ENCODE assay signal across 31 cellular contexts in the genomic region with DNA sequence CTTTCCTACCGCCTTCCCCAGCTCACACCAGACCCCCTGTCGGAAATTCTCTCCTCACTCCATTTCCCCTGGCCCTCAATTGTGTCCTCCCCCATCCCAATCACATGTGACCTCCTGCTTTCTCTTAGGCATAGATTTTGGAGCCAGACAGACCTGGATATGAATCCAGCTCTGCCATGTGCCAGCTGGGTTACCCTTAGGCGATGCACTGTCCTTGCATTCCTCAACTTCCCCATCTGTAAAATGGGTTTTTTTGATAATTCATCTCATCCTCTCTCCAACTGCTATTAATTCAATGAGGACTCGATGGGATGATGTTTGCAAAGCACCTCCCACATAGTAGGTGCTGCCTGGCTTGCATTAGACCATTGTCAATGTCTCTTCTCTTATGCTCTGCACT. TPM values are rescaled to one million over a fixed set of nuclear protein-coding genes. Genes with fewer than 3 reads are reported as not detected.
DNase-seq lines count a peak whose midpoint lies in the region; ATAC-seq, FAIRE-seq and TF ChIP-seq lines count a peak whose summit lies in the region.
"Had no signal": no experiment of that assay in that cellular context is flagged by ENCODE, and none has a peak within 500 bp of the region (broad histone marks: within the 10 kb centered on the region; RNA-seq: fewer than 3 reads in every experiment).

No MANE protein-coding gene starts in this region.

- H3K27me3 ChIP-seq in K562 (ENCODE audit: control insufficient read depth in 2 of 2, insufficient read depth in 2 of 2, low read length in 2 of 2) (peaks cover 0 to 12% of the 10 kb centered on the region in 2 experiments; a peak in 2 of 5 replicates), H1 (replicated peaks in 1 of 4; ENCODE audit: control insufficient read depth in 3 of 4, extremely low read depth in 1 of 4, insufficient read depth in 3 of 4, low read length in 3 of 4) (peaks cover 0 to 2% (median 0%) of the 10 kb centered on the region in 4 experiments; a peak in 1 of 7 replicates)
- H3K27me3 ChIP-seq: BE2C, BLaER1 had no signal

- no peak overlapping the region for H3K18ac ChIP-seq in H1 (ENCODE audit: extremely low read depth, low read length)

- no peaks in the 10 kb centered on the region for H3K9me1 ChIP-seq in K562 (ENCODE audit: control insufficient read depth, insufficient read depth, low read length)

- no peak overlapping the region for H3K56ac ChIP-seq in H1 (replicated peaks; ENCODE audit: insufficient read length, low read depth, low read length)

- no peak overlapping the region for H2BK20ac ChIP-seq in H1 (ENCODE audit: low read length)

- H3K4me3 ChIP-seq in K562 (no peak overlapping the region), H1 (ENCODE audit: extremely low read depth in 1 of 4, insufficient read depth in 2 of 4, low read depth in 3 of 4, low read length in 4 of 4) (no peak overlapping the region)
- H3K4me3 ChIP-seq: BLaER1, GM12878 had no signal

- H3K36me3 Mint-ChIP-seq in nephron (ENCODE audit: low read depth) = no peaks in the 10 kb centered on the region
- H3K36me3 Mint-ChIP-seq: CD14-positive monocyte; CD4-positive, alpha-beta memory T cell; CD4-positive, CD25-positive, alpha-beta regulatory T cell; CD8-positive, alpha-beta memory T cell had no signal

- ATAC-seq in K562 (no peak), GM19328 (IDR thresholded peaks at IDR 0.05; ENCODE audit: unreplicated experiment) (no peak)
- ATAC-seq: GM12878 had no signal

- no peaks in the 10 kb centered on the region for H3K36me3 ChIP-seq in K562 (ENCODE audit: control insufficient read depth, insufficient read depth, low read length)
- no peaks in the 10 kb centered on the region for H3K36me3 ChIP-seq in H1 (ENCODE audit: control insufficient read depth in 2 of 4, insufficient read depth in 4 of 4, low read length in 3 of 4)
- H3K36me3 ChIP-seq: BE2C, BLaER1 had no signal

- H2BK5ac ChIP-seq in H1 (ENCODE audit: low read depth, low read length) = no peak overlapping the region

- FAIRE-seq in K562 (lab: Jason Lieb, UNC) (no peak), H1 (lab: Jason Lieb, UNC) (no peak)
- FAIRE-seq: A204.1, GM12878, GM12892, GM18507 had no signal

- no peak for TF ChIP-seq POLR2A in K562 (conservative IDR thresholded peaks at IDR 0.05)
- no peak for TF ChIP-seq POLR2A in H1 (IDR thresholded peaks at IDR 0.05; ENCODE audit: control extremely low read depth in 1 of 2, low read depth in 2 of 2, low read length in 2 of 2)

- H4K5ac ChIP-seq in H1 (ENCODE audit: insufficient read length, low read depth, low read length) = no peak overlapping the region

- H3K9me3 ChIP-seq in K562 (replicated peaks; ENCODE audit: control insufficient read depth, insufficient read depth, low read depth, low read length) (no peaks in the 10 kb centered on the region), H1 (ENCODE audit: insufficient read depth in 2 of 2, low read depth in 1 of 2, low read length in 1 of 2) (no peaks in the 10 kb centered on the region)
- H3K9me3 ChIP-seq: BE2C, BLaER1 had no signal

- H2AK5ac ChIP-seq in H1 (ENCODE audit: low read depth, low read length) = no peak overlapping the region

- H2BK120ac ChIP-seq in H1 (replicated peaks; ENCODE audit: low read depth, low read length) = no peak overlapping the region

- H3K79me2 ChIP-seq in K562 (ENCODE audit: control insufficient read depth, insufficient read depth, low read length) = no peaks in the 10 kb centered on the region
- H3K79me2 ChIP-seq in H1 (ENCODE audit: control insufficient read depth in 1 of 2, insufficient read depth in 2 of 2, low read length in 2 of 2) = no peaks in the 10 kb centered on the region

- H3K4me2 ChIP-seq in K562 (ENCODE audit: insufficient read depth, low read length) (no peak overlapping the region), H1 (ENCODE audit: insufficient read depth in 1 of 2, low read depth in 2 of 2, low read length in 2 of 2) (no peak overlapping the region)
- H3K4me2 ChIP-seq: BLaER1 had no signal

- TF ChIP-seq EP300 in K562 (IDR thresholded peaks at IDR 0.05; ENCODE audit: low read length) (no peak), H1 (IDR thresholded peaks at IDR 0.05; ENCODE audit: borderline replicate concordance in 1 of 2, low read depth in 2 of 2, low read length in 2 of 2) (no peak)

- H3K4me1 ChIP-seq in K562 (replicated peaks in 1 of 2; ENCODE audit: control insufficient read depth in 2 of 2, insufficient read depth in 2 of 2, low read length in 2 of 2) (peaks cover 17 to 27% of the 10 kb centered on the region in 2 experiments), H1 (replicated peaks in 1 of 4; ENCODE audit: control insufficient read depth in 3 of 4, insufficient read depth in 4 of 4, low read length in 3 of 4) (no peaks in the 10 kb centered on the region; a peak in 1 of 7 replicates)
- H3K4me1 ChIP-seq: BE2C had no signal

- no TSS peak for BruUV-seq in K562 (replicated peaks; lab: Mats Ljungman, UMichigan)

- H4K8ac ChIP-seq in H1 (ENCODE audit: extremely low read depth, insufficient read depth, low read length) = no peak overlapping the region

- no peaks in the 10 kb centered on the region for H3K79me1 ChIP-seq in H1 (ENCODE audit: low read depth, low read length)

- no peak overlapping the region for H3K23ac ChIP-seq in H1 (ENCODE audit: insufficient read length)

- peaks cover 43% of the 10 kb centered on the region for H3K4me1 Mint-ChIP-seq in nephron
- H3K4me1 Mint-ChIP-seq: CD14-positive monocyte; CD4-positive, alpha-beta memory T cell; CD4-positive, CD25-positive, alpha-beta regulatory T cell; CD8-positive, alpha-beta memory T cell had no signal

- WGBS in K562 (ENCODE audit: insufficient coverage, low coverage, missing lambda C conversion rate) = 43% methylated on average over 4 of the region's 4 CpGs
- 76% methylated on average over 4 of the region's 4 CpGs; no CpG with 5 or more reads in 1 of the 2 experiments for WGBS in H1 (ENCODE audit: extremely low coverage in 1 of 2, insufficient coverage in 1 of 2, insufficient read length in 1 of 2, insufficient replicate concordance in 2 of 2, low coverage in 1 of 2, low lambda C conversion rate in 2 of 2, missing lambda C conversion rate in 1 of 2), 2 experiments

- CTCF ChIA-PET in K562 (lab: Yijun Ruan, JAX; ENCODE audit: low intra/inter-chr PET ratio) = no interaction called here
- CTCF ChIA-PET in H1 (lab: Charles Lee; ENCODE audit: partially characterized antibody) = interaction anchor here (0.9 to 3.5 kb wide), 8 partner anchors 10 to 216 kb away, joined by 3 to 12 read pairs (median 4); no protein-coding TSS in a partner anchor

- H3K4ac ChIP-seq in H1 (replicated peaks; ENCODE audit: insufficient read length, low read depth, low read length) = no peak overlapping the region

- H3K9ac ChIP-seq in K562 (ENCODE audit: insufficient read depth in 1 of 2, low read depth in 2 of 2, low read length in 2 of 2) (no peak overlapping the region), H1 (replicated peaks in 1 of 4; ENCODE audit: extremely low read depth in 1 of 4, low read depth in 3 of 4, low read length in 3 of 4) (no peak overlapping the region)
- H3K9ac ChIP-seq: BLaER1 had no signal

- POLR2A ChIA-PET in K562 (lab: Yijun Ruan, JAX) (interaction anchor here (0.6 to 0.7 kb wide), 2 partner anchors 21 to 184 kb away, joined by 3 to 4 read pairs; no protein-coding TSS in a partner anchor), H1 (lab: Charles Lee; ENCODE audit: partially characterized antibody) (no interaction called here)

- H3K27ac ChIP-seq in K562 (ENCODE audit: extremely low read depth, low read depth, low read length) (no peak overlapping the region), H1 (ENCODE audit: low read depth, low read length) (no peak overlapping the region)
- H3K27ac ChIP-seq: BLaER1 had no signal

- peak overlapping the region; percentile 33 to 75 (median 49) for H3K27ac Mint-ChIP-seq in nephron
- H3K27ac Mint-ChIP-seq: CD4-positive, CD25-positive, alpha-beta regulatory T cell had no signal

- H4K20me1 ChIP-seq in K562 (replicated peaks; ENCODE audit: control insufficient read depth, insufficient read depth, low read length) (no peaks in the 10 kb centered on the region), H1 (replicated peaks in 1 of 2; ENCODE audit: control insufficient read depth in 1 of 2, insufficient read depth in 2 of 2, low read length in 2 of 2) (peaks cover 0 to 2% of the 10 kb centered on the region in 2 experiments)
- H4K20me1 ChIP-seq: BLaER1 had no signal

- H3K27me3 Mint-ChIP-seq in nephron (ENCODE audit: low read depth) = peaks cover 38% of the 10 kb centered on the region

- H3K23me2 ChIP-seq in H1 (ENCODE audit: low read depth, low read length) = no peaks in the 10 kb centered on the region

- no peaks in the 10 kb centered on the region for H3K9me3 Mint-ChIP-seq in nephron
- H3K9me3 Mint-ChIP-seq: CD14-positive monocyte; CD4-positive, alpha-beta memory T cell; CD4-positive, CD25-positive, alpha-beta regulatory T cell; CD8-positive, alpha-beta memory T cell had no signal

- H4K91ac ChIP-seq in H1 (replicated peaks; ENCODE audit: insufficient read length, low read length) = no peak overlapping the region

- no peak overlapping the region for H3K4me3 Mint-ChIP-seq in nephron
- H3K4me3 Mint-ChIP-seq: CD14-positive monocyte; CD4-positive, alpha-beta memory T cell; CD4-positive, CD25-positive, alpha-beta regulatory T cell; CD8-positive, alpha-beta memory T cell had no signal

- no peak overlapping the region for H2BK12ac ChIP-seq in H1 (ENCODE audit: low read depth, low read length)

- in situ Hi-C loops in K562 (cut with MboI) = no loop called here

- intact Hi-C loops in K562 (cut with micrococcal nuclease) = no loop called here

- DNase-seq in K562 (ENCODE audit: extremely low read depth in 1 of 4, low spot score in 3 of 4) (no peak), H1 (ENCODE audit: low read depth in 1 of 2, low spot score in 2 of 2) (no peak), NCI-H1092 (lab: John Stamatoyannopoulos, UW) (no peak)
- no peak for DNase-seq in activated effector memory CD4-positive, alpha-beta T cell treated with anti-CD3 and anti-CD28 coated beads, Interleukin-2, amount 50 U/mL, for 16 hours
- DNase-seq: 8988T; ACHN; BE2C; C1 segment of cervical spinal cord; CD4-positive, alpha-beta memory T cell; CD4-positive, CD25-positive, alpha-beta regulatory T cell; CD8-positive, alpha-beta memory T cell; COR-L47; DMS 273 treated with DMSO at 0.1 percent for 48 hours; DMS153; DMS53; DMS79; DND-41; EL; GDM1 had no signal

- no peak for TF ChIP-seq CTCF in K562 (IDR thresholded peaks at IDR 0.05 in 2 of 3, conservative IDR thresholded peaks at IDR 0.05 in 1 of 3; ENCODE audit: insufficient read depth in 2 of 3, low read depth in 1 of 3, low read length in 3 of 3)
- no peak for TF ChIP-seq CTCF in H1 (IDR thresholded peaks at IDR 0.05; ENCODE audit: control extremely low read depth in 1 of 3, insufficient read depth in 1 of 3, low read depth in 1 of 3, low read length in 3 of 3)
- TF ChIP-seq CTCF in nephron (IDR thresholded peaks at IDR 0.05; ENCODE audit: unreplicated experiment in 3 of 3) = no peak

- H2AFZ ChIP-seq in K562 (ENCODE audit: low read depth, low read length) (no peak overlapping the region), H1 (ENCODE audit: low read length) (no peak overlapping the region)

- no peak overlapping the region for H3K14ac ChIP-seq in H1 (ENCODE audit: insufficient read length)

- no peak overlapping the region for H2BK15ac ChIP-seq in H1 (ENCODE audit: low read length)

- TF ChIP-seq RAD21 in K562 (CRISPR knock-in tag; conservative IDR thresholded peaks at IDR 0.05 in 1 of 2, IDR thresholded peaks at IDR 0.05 in 1 of 2) (no peak), H1 (IDR thresholded peaks at IDR 0.05 in 1 of 2, conservative IDR thresholded peaks at IDR 0.05 in 1 of 2; ENCODE audit: low read depth in 2 of 2, low read length in 2 of 2) (no peak)

RNA-seq across cellular contexts. Expression of a gene that starts 47.7 kb away (rescaled TPM):
- total RNA-seq in K562 (2011; cell fraction: chromatin; rRNA removed; ENCODE audit: low replicate concordance) = not detected in 2 replicates
- not detected in 2 replicates for total RNA-seq in K562 (2011; cell fraction: nucleolus; rRNA removed)
- total RNA-seq in K562 (2011; cell fraction: nucleoplasm; rRNA removed) = not detected in 2 replicates
- total RNA-seq in K562 (2014; rRNA removed) = not detected in 2 replicates
- not detected in 2 replicates for total RNA-seq in K562 (2014; rRNA removed; fragmentation: Illumina TruSeq; extraction: Trizol)
- total RNA-seq in K562 (2015; rRNA removed; fragmentation: Illumina TruSeq; extraction: Trizol) = not detected in 2 replicates
- not detected in 2 replicates for total RNA-seq in K562 (2021)
- polyA plus RNA-seq in K562 (2011; rRNA removed) = not detected in 2 replicates
- polyA plus RNA-seq in K562 (2011; cell fraction: cytosol; rRNA removed) = 0.03 TPM in 1 of 2 replicates, not detected in the other
- 0.04 TPM in 1 of 2 replicates, not detected in the other for polyA plus RNA-seq in K562 (2011; cell fraction: nucleus; rRNA removed)
- not detected in 2 replicates for polyA plus RNA-seq in K562 (2012)
- not detected in 2 replicates for polyA plus RNA-seq in K562 (2014; fragmentation: Illumina TruSeq; extraction: Trizol)
- not detected for polyA plus RNA-seq in K562 (2014; fragmentation: Nextera tagmentation; extraction: Ambion mirVana)
- polyA plus RNA-seq in K562 (2014; rRNA removed) = not detected in 2 replicates
- polyA minus RNA-seq in K562 (2011; rRNA and poly(A)+ RNA removed) = not detected in 2 replicates
- not detected in 2 replicates for polyA minus RNA-seq in K562 (2011; cell fraction: cytosol; rRNA and poly(A)+ RNA removed)
- not detected in 2 replicates for polyA minus RNA-seq in K562 (2011; cell fraction: nucleus; rRNA and poly(A)+ RNA removed)
- not detected in 2 replicates for total RNA-seq in H1 (2021; fragmentation: NEBNext Ultra II Directional; extraction: Animal tissue kit (Norgen Biotek cat#: 25700))
- polyA plus RNA-seq in H1 (2011; rRNA removed) = not detected in 2 replicates
- not detected for polyA plus RNA-seq in H1 (2011; cell fraction: cytosol; rRNA removed)
- not detected for polyA plus RNA-seq in H1 (2011; cell fraction: nucleus; rRNA removed)
- polyA plus RNA-seq in H1 (2012, experiment 1 of 2) = not detected in 4 replicates
- not detected for polyA plus RNA-seq in H1 (2012, experiment 2 of 2)
- polyA plus RNA-seq in H1 (2013, experiment 1 of 2) = not detected
- not detected for polyA plus RNA-seq in H1 (2013, experiment 2 of 2)
- not detected in 2 replicates for polyA minus RNA-seq in H1 (2011; rRNA and poly(A)+ RNA removed)
- not detected for polyA minus RNA-seq in H1 (2011; cell fraction: cytosol; rRNA and poly(A)+ RNA removed)
- not detected for polyA minus RNA-seq in H1 (2011; cell fraction: nucleus; rRNA and poly(A)+ RNA removed)
- total RNA-seq: A673; CD4-positive, alpha-beta memory T cell; CD4-positive, CD25-positive, alpha-beta regulatory T cell; CD8-positive, alpha-beta memory T cell; Daoy; G401; GM12878 had no signal
- polyA plus RNA-seq: AG04450; CD14-positive monocyte; CD4-positive, alpha-beta memory T cell; CD4-positive, CD25-positive, alpha-beta regulatory T cell; CD8-positive, alpha-beta memory T cell; GM12878 had no signal
